ENCODE assay signal across 1 cellular context in the genomic region with DNA sequence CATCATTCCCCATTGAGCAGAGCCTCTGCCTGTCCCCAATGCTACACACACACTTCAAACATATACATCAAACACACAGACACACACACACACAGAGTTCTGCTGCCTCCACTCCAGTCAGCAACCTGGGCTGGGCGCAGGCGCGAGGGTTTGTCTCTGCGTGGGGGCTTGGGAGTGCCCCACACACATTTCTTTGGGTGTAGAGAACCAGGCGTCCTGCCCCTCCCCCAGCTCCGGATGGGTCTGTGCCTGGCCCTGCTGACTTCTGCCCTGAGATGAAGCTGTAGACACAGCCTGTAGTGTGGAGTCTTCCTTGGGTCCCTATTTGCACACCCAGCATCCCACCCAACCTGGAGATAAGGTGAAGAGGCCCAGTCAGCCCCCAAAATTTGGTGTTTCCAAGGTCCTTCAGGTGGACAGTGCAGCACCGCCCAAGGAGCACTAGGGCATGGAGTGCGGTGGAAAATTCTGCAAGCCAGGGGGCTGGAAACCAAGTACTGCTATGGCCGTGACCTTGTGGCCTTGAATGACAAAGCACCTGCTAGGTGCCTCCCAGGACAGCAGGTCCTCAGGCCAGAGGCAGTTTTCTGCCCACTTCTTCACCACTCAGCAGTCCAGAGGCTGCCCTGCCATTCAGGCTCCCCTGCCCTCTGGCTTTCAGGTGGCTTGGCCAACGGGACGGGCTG.
TF ChIP-seq lines count a peak whose summit lies in the region.

No MANE protein-coding gene starts in this region.

TF ChIP-seq in IMR-90, 13 proteins besides CTCF, POLR2A, EP300 and RAD21:
- no peak for TF ChIP-seq CEBPB (IDR thresholded peaks at IDR 0.05; ENCODE audit: low read depth, low read length)
- TF ChIP-seq SMC3 (IDR thresholded peaks at IDR 0.05; ENCODE audit: low read depth, low read length), result no peak
- no peak for TF ChIP-seq FOS (IDR thresholded peaks at IDR 0.05; ENCODE audit: low read depth, low read length)
